2 cellular contexts compared by ENCODE assay signal in the genomic region with DNA sequence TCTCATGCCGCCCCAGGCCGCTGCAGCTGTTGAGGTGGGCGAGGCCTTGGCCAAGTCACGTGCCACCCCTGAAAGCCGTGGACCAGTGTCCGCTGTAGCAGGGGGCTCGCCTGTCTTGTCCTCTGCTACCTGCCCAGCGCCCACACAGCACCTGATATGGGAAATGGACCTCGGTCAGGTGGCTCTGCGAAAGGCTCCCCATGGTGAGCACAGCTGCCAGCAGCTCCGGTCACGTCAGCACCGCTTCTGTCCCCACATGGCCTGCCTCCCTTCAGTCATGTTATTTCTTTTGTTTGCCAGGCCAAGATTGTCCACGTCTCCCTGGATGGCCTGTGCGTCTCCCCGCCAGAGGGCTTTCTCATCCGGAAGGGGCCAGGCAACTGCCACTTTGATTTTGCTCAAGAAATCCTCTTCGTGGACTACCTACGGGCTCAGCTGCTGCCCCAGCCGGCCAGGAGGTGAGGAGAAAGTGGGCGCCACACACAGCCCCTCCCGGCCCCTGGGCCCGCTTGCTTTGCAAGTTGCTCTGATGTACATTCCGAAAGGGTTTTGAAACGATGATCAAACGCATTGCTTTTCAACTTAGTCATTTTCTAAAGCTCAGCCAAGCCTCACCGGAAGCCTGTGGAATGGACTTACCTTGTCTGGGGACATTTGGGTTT.
TF ChIP-seq lines count a peak whose summit lies in the region.

No MANE protein-coding gene starts in this region.

TF ChIP-seq in SK-N-SH treated with all-trans-retinoic acid at 6 μM for 48 hours, 23 proteins besides CTCF, POLR2A, EP300 and RAD21 (continued from another document):
- TF ChIP-seq ZC3H10 (CRISPR knock-in tag; IDR thresholded peaks at IDR 0.05), result no peak
- TF ChIP-seq SNAI2 (CRISPR knock-in tag; IDR thresholded peaks at IDR 0.05), result no peak
- TF ChIP-seq ZNF8 (CRISPR knock-in tag; IDR thresholded peaks at IDR 0.05), result no peak
- no peak for TF ChIP-seq OSR1 (CRISPR knock-in tag; IDR thresholded peaks at IDR 0.05)
- no peak for TF ChIP-seq ARNTL (CRISPR knock-in tag; IDR thresholded peaks at IDR 0.05; ENCODE audit: borderline replicate concordance, low read depth)
- TF ChIP-seq ESRRG (CRISPR knock-in tag; IDR thresholded peaks at IDR 0.05), result no peak

TF ChIP-seq in SK-N-SH, 30 proteins besides CTCF, POLR2A, EP300 and RAD21 (continued from another document):
- no peak for TF ChIP-seq RCOR1 (IDR thresholded peaks at IDR 0.05; ENCODE audit: low read length)
- TF ChIP-seq FOSL2 (IDR thresholded peaks at IDR 0.05; ENCODE audit: borderline replicate concordance, low read depth), result no peak
- TF ChIP-seq GABPA (IDR thresholded peaks at IDR 0.05; ENCODE audit: low read depth), result no peak
- TF ChIP-seq TAF1 (IDR thresholded peaks at IDR 0.05; ENCODE audit: borderline replicate concordance, low read depth, low read length), result no peak
- no peak for TF ChIP-seq ELF1 (IDR thresholded peaks at IDR 0.05)
